10 cellular contexts compared by ENCODE assay signal in genomic region chr3:4571690-4572334, GRCh38.
A peak's percentile ranks its signal among the peaks of the same experiment; 100 is the strongest.
DNase-seq lines count a peak whose midpoint lies in the region; ATAC-seq and TF ChIP-seq lines count a peak whose summit lies in the region.
"Had no signal": no experiment of that assay in that cellular context is flagged by ENCODE, and none has a peak within 500 bp of the region (broad histone marks: within the 10 kb centered on the region; RNA-seq: fewer than 3 reads in every experiment).

No MANE protein-coding gene starts in this region.

- H3K36me3 Mint-ChIP-seq in Caco-2 (ENCODE audit: insufficient read depth, unreplicated experiment) = no peaks in the 10 kb centered on the region

- intact Hi-C loops in Caco-2 (cut with micrococcal nuclease; ENCODE audit: unreplicated experiment) = loop anchor here (1.0 to 2.0 kb wide), 2 partner anchors 79 to 221 kb away; partner anchors contain the start of gene ITPR1

- H3K27ac Mint-ChIP-seq in Caco-2 (ENCODE audit: unreplicated experiment) = no peak overlapping the region

- peak; percentile 16 to 33 for TF ChIP-seq CTCF in Caco-2 (IDR thresholded peaks at IDR 0.05; ENCODE audit: insufficient read depth in 1 of 2, low read depth in 1 of 2, low read length in 1 of 2, severe bottlenecking in 1 of 2, unreplicated experiment in 1 of 2)

- H3K4me3 Mint-ChIP-seq in Caco-2 (ENCODE audit: unreplicated experiment) = no peak overlapping the region

- no peaks in the 10 kb centered on the region for H3K9me3 Mint-ChIP-seq in Caco-2 (ENCODE audit: unreplicated experiment)

- no peaks in the 10 kb centered on the region for H3K4me1 Mint-ChIP-seq in Caco-2 (ENCODE audit: low read depth, unreplicated experiment)

- no peaks in the 10 kb centered on the region for H3K9me3 ChIP-seq in Caco-2

- H3K27me3 Mint-ChIP-seq in Caco-2 (ENCODE audit: insufficient read depth, unreplicated experiment) = peaks cover 3% of the 10 kb centered on the region

- H3K4me1 ChIP-seq in Caco-2 = no peaks in the 10 kb centered on the region

- no peak overlapping the region for H3K4me3 ChIP-seq in Caco-2 (ENCODE audit: low read depth, low read length)

- BruUV-seq in Caco-2 (replicated peaks; lab: Mats Ljungman, UMichigan) = no TSS peak

- ATAC-seq in GM21786 (IDR thresholded peaks at IDR 0.05; ENCODE audit: unreplicated experiment) (peak; percentile 48), HG03097 (IDR thresholded peaks at IDR 0.05; ENCODE audit: low FRiP score, unreplicated experiment) (no peak), HG02571 (IDR thresholded peaks at IDR 0.05; ENCODE audit: unreplicated experiment) (no peak), GM21825 (IDR thresholded peaks at IDR 0.05; ENCODE audit: unreplicated experiment) (no peak)

- DNase-seq in Caco-2 (peak in 1 of 2 experiments; percentile 26), OCI-M1 (lab: John Stamatoyannopoulos, UW) (peak; percentile 78), germinal center (ENCODE audit: low spot score) (peak; percentile 18), nucleus accumbens (lab: John Stamatoyannopoulos, UW) (no peak)
- DNase-seq: amygdala, NCI-H1105 treated with DMSO at 0.1 percent for 48 hours had no signal

- CTCF ChIA-PET in Caco-2 (lab: Charles Lee) = no interaction called here

- H3K27me3 ChIP-seq in Caco-2 (replicated peaks; ENCODE audit: control insufficient read depth, insufficient read depth, low read length) = no peaks in the 10 kb centered on the region

- POLR2A ChIA-PET in Caco-2 (lab: Charles Lee) = no interaction called here

- no peaks in the 10 kb centered on the region for H3K36me3 ChIP-seq in Caco-2 (ENCODE audit: control insufficient read depth, insufficient read depth, low read length)

Comparison
In these comparisons a context has a peak if more than half of its experiments do, and no peak if none do; other contexts are left out.
1. DNase-seq: peak in OCI-M1 (single experiment) and germinal center (single experiment); none in nucleus accumbens (0 of 56).